In the genomic region with DNA sequence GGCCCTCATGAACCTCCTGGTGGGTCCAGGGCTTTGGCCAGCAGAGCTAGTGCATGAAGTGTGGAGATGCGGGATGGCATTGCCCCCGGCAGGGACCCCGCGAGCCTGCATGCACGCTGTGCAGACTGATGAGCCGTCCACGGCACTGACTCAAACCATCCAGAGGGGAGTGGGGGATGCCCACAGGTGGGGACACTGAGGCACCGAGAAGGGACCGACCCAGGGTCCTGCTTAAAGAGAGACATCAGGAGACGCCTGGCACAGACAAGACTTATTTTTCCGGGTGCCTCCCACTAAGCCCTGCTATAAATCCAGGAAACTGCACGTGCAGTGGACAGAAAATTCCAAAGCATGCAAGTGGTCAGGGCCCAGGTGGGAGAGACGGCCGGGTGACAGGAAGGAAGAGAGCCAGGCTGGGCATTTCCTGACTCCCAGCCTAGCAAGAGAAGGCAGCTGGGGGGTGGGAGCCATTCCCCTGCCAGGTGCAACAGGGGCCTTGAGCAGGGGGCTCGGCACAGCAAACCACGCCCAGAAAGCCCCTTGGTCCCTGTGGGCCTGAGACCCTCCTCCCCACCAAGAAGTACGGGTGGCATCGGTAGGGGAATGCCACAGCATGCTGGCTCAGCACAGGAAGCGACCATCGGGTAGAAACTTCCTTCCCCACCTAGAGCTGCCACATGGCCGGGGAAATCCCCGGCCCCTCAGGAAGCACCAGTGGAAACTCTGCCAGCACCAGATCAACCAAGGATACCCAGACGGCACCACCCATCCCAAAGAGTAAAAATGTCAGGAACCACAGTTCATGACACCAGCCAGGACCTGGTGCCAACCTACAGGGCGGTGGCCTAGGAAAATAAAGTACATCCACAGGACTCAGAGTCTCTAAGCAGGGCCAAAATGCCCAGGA, we compare ENCODE assay signal across 9 cellular contexts.
DNase-seq lines count a peak whose midpoint lies in the region; ATAC-seq and TF ChIP-seq lines count a peak whose summit lies in the region.
"Had no signal": no experiment of that assay in that cellular context is flagged by ENCODE, and none has a peak within 500 bp of the region (broad histone marks: within the 10 kb centered on the region; RNA-seq: fewer than 3 reads in every experiment).

No MANE protein-coding gene starts in this region.

- no peaks in the 10 kb centered on the region for H3K36me3 ChIP-seq in endodermal cell (ENCODE audit: control insufficient read depth, insufficient read depth, low read length)

- no peak overlapping the region for H3K4me3 ChIP-seq in endodermal cell (ENCODE audit: low read length)

- H3K27ac Mint-ChIP-seq in IgD-negative memory B cell = peak overlapping the region in 1 of 3 donors; percentile 88
- no peak overlapping the region for H3K27ac Mint-ChIP-seq in endodermal cell

- no peak for ATAC-seq in GM21528 (IDR thresholded peaks at IDR 0.05; ENCODE audit: low FRiP score, unreplicated experiment)
- ATAC-seq in HG03039 (IDR thresholded peaks at IDR 0.05; ENCODE audit: unreplicated experiment) = no peak

- no peak overlapping the region for H3K9ac ChIP-seq in endodermal cell (ENCODE audit: extremely low read depth, low read length, poor library complexity, severe bottlenecking)

- H3K36me3 Mint-ChIP-seq in IgD-negative memory B cell (peaks cover 2% of the 10 kb centered on the region), endodermal cell (ENCODE audit: low read depth) (no peaks in the 10 kb centered on the region)

- H3K4me1 ChIP-seq in endodermal cell (ENCODE audit: control insufficient read depth, insufficient read depth, low read length) = no peaks in the 10 kb centered on the region

- peak overlapping the region in 3 of 4 donors; percentile 44 to 80 (median 80) for H3K4me3 Mint-ChIP-seq in IgD-negative memory B cell
- no peak overlapping the region for H3K4me3 Mint-ChIP-seq in endodermal cell

- peaks cover 7% of the 10 kb centered on the region for H3K27me3 Mint-ChIP-seq in IgD-negative memory B cell
- peaks cover 18% of the 10 kb centered on the region for H3K27me3 Mint-ChIP-seq in endodermal cell (ENCODE audit: insufficient read depth)

- H3K27me3 ChIP-seq in endodermal cell (ENCODE audit: control insufficient read depth, insufficient read depth, low read length, poor library complexity, severe bottlenecking) = no peaks in the 10 kb centered on the region

- WGBS in endodermal cell (ENCODE audit: insufficient coverage in 1 of 2, insufficient read length in 1 of 2), 2 experiments = 87 to 88% methylated on average over 15 to 24 of the region's 24 CpGs

- peak; percentile 46 to 47 for DNase-seq in activated CD4-positive, alpha-beta T cell treated with anti-CD3 and anti-CD28 coated beads, Interleukin-2, amount 50 U/mL, for 48 hours
- peak; percentile 25 for DNase-seq in endodermal cell
- peak; percentile 15 for DNase-seq in stimulated activated CD8-positive, alpha-beta memory T cell treated with anti-CD3 and anti-CD28 coated beads, Interleukin-15, amount 100 ng/mL, for 24 hours (ENCODE audit: low read depth)
- no peak for DNase-seq in SKM-1 treated with dmso at 0.1 percent for 144 hours (lab: John Stamatoyannopoulos, UW; ENCODE audit: unreplicated experiment)
- no peak for DNase-seq in COR-L47 (lab: John Stamatoyannopoulos, UW)
- DNase-seq: DND-41 had no signal

- no peak for TF ChIP-seq CTCF in endodermal cell (conservative IDR thresholded peaks at IDR 0.05)

- peaks cover 13% of the 10 kb centered on the region for H3K9me3 ChIP-seq in endodermal cell (ENCODE audit: control insufficient read depth, low read length)

- H3K9me3 Mint-ChIP-seq in IgD-negative memory B cell = peaks cover 4 to 20% (median 16%) of the 10 kb centered on the region in 3 donors
- peaks cover 19% of the 10 kb centered on the region for H3K9me3 Mint-ChIP-seq in endodermal cell

- no peak overlapping the region for H3K27ac ChIP-seq in endodermal cell (ENCODE audit: low read depth, low read length)

- H3K4me1 Mint-ChIP-seq in IgD-negative memory B cell (peaks cover 4 to 17% (median 17%) of the 10 kb centered on the region in 3 donors), endodermal cell (peaks cover 3% of the 10 kb centered on the region)

Comparison
In these comparisons a context has a peak if more than half of its experiments do, and no peak if none do; other contexts are left out.
1. DNase-seq: peak in activated CD4-positive, alpha-beta T cell treated with anti-CD3 and anti-CD28 coated beads, Interleukin-2, amount 50 U/mL, for 48 hours (2 of 2), endodermal cell (single experiment) and stimulated activated CD8-positive, alpha-beta memory T cell treated with anti-CD3 and anti-CD28 coated beads, Interleukin-15, amount 100 ng/mL, for 24 hours (single experiment); none in SKM-1 treated with dmso at 0.1 percent for 144 hours (single experiment) and COR-L47 (single experiment).